ENCODE assay signal across 9 cellular contexts in genomic region chr4:143911528-143912407, GRCh38. TPM values are rescaled to one million over a fixed set of nuclear protein-coding genes. Genes with fewer than 3 reads are reported as not detected.
DNase-seq lines count a peak whose midpoint lies in the region; ATAC-seq and TF ChIP-seq lines count a peak whose summit lies in the region.
"Not testable (repeated sequence)": the region's sequence is repeated elsewhere in the genome, so short reads cannot be mapped to it uniquely, and the experiment has no call there.
"Had no signal": no experiment of that assay in that cellular context is flagged by ENCODE, and none has a peak within 500 bp of the region (broad histone marks: within the 10 kb centered on the region; RNA-seq: fewer than 3 reads in every experiment).

No MANE protein-coding gene starts in this region.

- not testable (repeated sequence) for TF ChIP-seq CTCF in GM12865 (IDR thresholded peaks at IDR 0.05; ENCODE audit: insufficient read depth, low read depth, low read length, missing control alignments); body of pancreas (IDR thresholded peaks at IDR 0.05); tibial artery (IDR thresholded peaks at IDR 0.05)

- H3K4me1 ChIP-seq in body of pancreas, tibial artery: not testable (repeated sequence)

- H3K36me3 ChIP-seq in body of pancreas (replicated peaks in 1 of 2; ENCODE audit: insufficient read depth in 1 of 2, low read depth in 2 of 2); tibial artery: not testable (repeated sequence)

- H3K9me3 ChIP-seq in body of pancreas, tibial artery: not testable (repeated sequence)

- not testable (repeated sequence) for TF ChIP-seq POLR2A in body of pancreas (IDR thresholded peaks at IDR 0.05)

- peak overlapping the region in 2 of 4 donors; percentile 14 to 17 for H3K27ac ChIP-seq in body of pancreas
- H3K27ac ChIP-seq in tibial artery = peak overlapping the region; percentile 71 to 76

- DNase-seq in GM12865 (ENCODE audit: low read depth) (peak; percentile 58), body of pancreas (peak; percentile 2 to 15 (median 11)), left ventricle myocardium superior (peak; percentile 75), sciatic nerve (ENCODE audit: low spot score) (peak; percentile 64), tibial artery (peak in 1 of 2 donors; percentile 62)
- peak; percentile 59 for DNase-seq in activated CD4-positive, alpha-beta T cell treated with anti-CD3 and anti-CD28 coated beads for 48 hours

- 24 to 29% methylated on average over 35 to 55 of the region's 59 CpGs for WGBS in body of pancreas, 2 donors

- H3K27me3 ChIP-seq in body of pancreas, tibial artery: not testable (repeated sequence)

- H3K4me3 ChIP-seq in GM12865 (ENCODE audit: low read depth, low read length) (peak overlapping the region; percentile 51), tibial artery (peak overlapping the region; percentile 54 to 55)
- H3K4me3 ChIP-seq in body of pancreas = not testable (repeated sequence)

- intact Hi-C loops in body of pancreas (cut with DNase I); left ventricle myocardium superior (cut with micrococcal nuclease); sciatic nerve (cut with DNase I); tibial artery (cut with DNase I; ENCODE audit: low total_unique reads): not testable (repeated sequence)

- ATAC-seq in GM21529 (IDR thresholded peaks at IDR 0.05; ENCODE audit: unreplicated experiment) (peak; percentile 69), HG03378 (IDR thresholded peaks at IDR 0.05; ENCODE audit: unreplicated experiment) (peak; percentile 49), body of pancreas (peak; percentile 24), left ventricle myocardium superior (peak; percentile 79), sciatic nerve (peak; percentile 65)

RNA-seq across cellular contexts. Expression of gene GYPE, which starts 6.4 kb away (rescaled TPM):
- total RNA-seq in body of pancreas = not detected
- 0.35 TPM for total RNA-seq in left ventricle myocardium superior
- 1.2 TPM for total RNA-seq in sciatic nerve
- total RNA-seq: LHCN-M2 had no signal

Comparison
In these comparisons a context has a peak if more than half of its experiments do, and no peak if none do; other contexts are left out.
1. ATAC-seq: peak in every context shown above with its lines; median percentile 79 in left ventricle myocardium superior; 69 in GM21529; 65 in sciatic nerve; 49 in HG03378; 24 in body of pancreas.